8 cellular contexts compared by ENCODE assay signal in the genomic region with DNA sequence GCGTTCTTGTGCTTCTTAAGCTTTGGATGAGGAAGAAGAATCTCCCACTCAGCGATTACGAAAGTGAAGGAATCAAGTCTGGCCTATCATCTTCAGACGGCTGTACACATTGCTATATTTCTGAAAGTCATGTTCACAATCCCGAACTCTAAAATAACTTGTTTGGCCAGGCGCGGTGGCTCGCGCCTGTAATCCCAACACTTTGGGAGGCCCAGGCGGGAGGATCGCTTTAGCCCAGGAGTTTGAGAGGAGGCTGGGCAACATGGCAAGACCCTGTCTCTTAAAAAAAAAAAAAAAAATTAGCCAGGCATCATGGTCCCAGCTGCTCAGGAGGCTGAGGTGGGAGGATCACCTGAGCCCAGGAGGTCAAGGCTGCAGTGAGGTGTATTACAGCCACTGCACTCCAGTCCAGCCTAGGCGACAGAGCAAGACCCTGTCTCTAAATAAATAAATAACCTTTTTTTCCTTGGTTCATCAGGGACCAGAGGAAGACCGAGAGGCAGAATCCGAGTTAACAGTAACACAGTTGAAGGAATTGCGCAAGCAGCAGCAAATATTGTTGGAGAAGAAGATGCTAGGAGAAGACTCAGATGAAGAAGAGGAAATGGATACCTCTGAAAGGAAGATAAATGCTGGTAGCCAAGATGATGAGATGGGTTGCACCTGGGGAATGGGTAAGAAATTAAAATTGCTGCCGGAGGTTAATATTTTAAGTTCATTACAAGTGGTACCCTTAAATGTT. TPM values are rescaled to one million over a fixed set of nuclear protein-coding genes. Genes with fewer than 3 reads are reported as not detected.
DNase-seq lines count a peak whose midpoint lies in the region; ATAC-seq, FAIRE-seq and TF ChIP-seq lines count a peak whose summit lies in the region.

No MANE protein-coding gene starts in this region.

- CTCF ChIA-PET in Panc1 (lab: Charles Lee): no interaction called here

- in situ Hi-C loops in Panc1 (cut with HindIII; ENCODE audit: low pct_unique_long_range_greater_than_20kb, low sequenced_read_pairs): no loop called here

- DNase-seq in Panc1 (ENCODE audit: low read depth, low spot score): no peak
- no peak for DNase-seq in esophagus muscularis mucosa (ENCODE audit: extremely low spot score)
- DNase-seq in progenitor cell of endocrine pancreas (ENCODE audit: low spot score, unreplicated experiment): no peak
- DNase-seq in activated gamma-delta T cell (lab: John Stamatoyannopoulos, UW): no peak
- DNase-seq in H54 (ENCODE audit: insufficient read length, low spot score): no peak
- DNase-seq in GDM1 (lab: John Stamatoyannopoulos, UW): no peak

- FAIRE-seq in H54 (lab: Jason Lieb, UNC): no peak

- POLR2A ChIA-PET in Panc1 (lab: Charles Lee): no interaction called here

- peaks cover 22% of the 10 kb centered on the region for H3K4me1 Mint-ChIP-seq in progenitor cell of endocrine pancreas (ENCODE audit: low read depth)

- WGBS in esophagus muscularis mucosa: 88% methylated on average over 16 of the region's 16 CpGs

- H3K4me1 ChIP-seq in Panc1 (ENCODE audit: control insufficient read depth, insufficient read depth, low read length) (peaks cover 15% of the 10 kb centered on the region), esophagus muscularis mucosa (peaks cover 27 to 41% (median 35%) of the 10 kb centered on the region in 4 donors)

- no peak for TF ChIP-seq CTCF in Panc1 (IDR thresholded peaks at IDR 0.05)
- no peak for TF ChIP-seq CTCF in esophagus muscularis mucosa (IDR thresholded peaks at IDR 0.05)
- TF ChIP-seq CTCF in progenitor cell of endocrine pancreas (IDR thresholded peaks at IDR 0.05; ENCODE audit: unreplicated experiment): no peak

- H3K9me3 ChIP-seq in Panc1 (ENCODE audit: control insufficient read depth, insufficient read depth, low read depth, low read length) (no peaks in the 10 kb centered on the region), esophagus muscularis mucosa (no peaks in the 10 kb centered on the region)

- TF ChIP-seq POLR2A in esophagus muscularis mucosa (IDR thresholded peaks at IDR 0.05; ENCODE audit: low read depth) (no peak), H54 (IDR thresholded peaks at IDR 0.05; ENCODE audit: low read depth, low read length) (no peak)

- TF ChIP-seq EP300 in esophagus muscularis mucosa (IDR thresholded peaks at IDR 0.05): no peak

- peak overlapping the region; percentile 100 for H3K27ac Mint-ChIP-seq in progenitor cell of endocrine pancreas

- no peaks in the 10 kb centered on the region for H3K27me3 Mint-ChIP-seq in progenitor cell of endocrine pancreas

- intact Hi-C loops in Panc1 (cut with micrococcal nuclease; ENCODE audit: unreplicated experiment): no loop called here
- intact Hi-C loops in esophagus muscularis mucosa (cut with DNase I): no loop called here

- no peaks in the 10 kb centered on the region for H3K9me3 Mint-ChIP-seq in progenitor cell of endocrine pancreas (ENCODE audit: low read depth)

- peaks cover 25% of the 10 kb centered on the region for H3K36me3 ChIP-seq in Panc1 (ENCODE audit: control insufficient read depth, insufficient read depth, low read length)
- peaks cover 26 to 62% (median 52%) of the 10 kb centered on the region in 4 donors for H3K36me3 ChIP-seq in esophagus muscularis mucosa

- H3K27me3 ChIP-seq in Panc1 (ENCODE audit: control insufficient read depth, insufficient read depth, low read length) (no peaks in the 10 kb centered on the region), esophagus muscularis mucosa (no peaks in the 10 kb centered on the region)

- H3K4me3 Mint-ChIP-seq in progenitor cell of endocrine pancreas (ENCODE audit: low read depth): peak overlapping the region; percentile 99

- peak overlapping the region; percentile 93 for H3K4me3 ChIP-seq in GM08714 (ENCODE audit: low read length)
- H3K4me3 ChIP-seq in Panc1 (ENCODE audit: low read depth in 2 of 2, low read length in 2 of 2): peak overlapping the region; percentile 78 to 97
- peak overlapping the region; percentile 72 to 91 (median 88) for H3K4me3 ChIP-seq in esophagus muscularis mucosa

- ATAC-seq in Panc1: no peak
- no peak for ATAC-seq in HG03108 (IDR thresholded peaks at IDR 0.05; ENCODE audit: unreplicated experiment)

- H3K27ac ChIP-seq in Panc1 (ENCODE audit: low read length) (peak overlapping the region; percentile 99), esophagus muscularis mucosa (replicated peaks in 1 of 4) (peak overlapping the region in 1 of 4 donors; percentile 77)

- H3K36me3 Mint-ChIP-seq in progenitor cell of endocrine pancreas (ENCODE audit: insufficient read depth): peaks cover 26% of the 10 kb centered on the region

- BruUV-seq in Panc1 (replicated peaks; lab: Mats Ljungman, UMichigan): no TSS peak

RNA-seq across cellular contexts. Expression of gene SLC4A1AP, which starts 1.1 kb away (rescaled TPM):
- 22.2 TPM for total RNA-seq in Panc1 (2021; ENCODE audit: unreplicated experiment)
- 16.0 TPM for polyA plus RNA-seq in Panc1 (2012; ENCODE audit: insufficient read length)
- 10 to 100 TPM; 16.7 to 22.8 (median 20.1) TPM for total RNA-seq in esophagus muscularis mucosa
- 19.5 and 22.1 TPM in 2 replicates for total RNA-seq in progenitor cell of endocrine pancreas

RNA-seq across cellular contexts. Expression of gene SUPT7L, which starts 1.4 kb away (rescaled TPM):
- 22.4 TPM for total RNA-seq in Panc1 (2021; ENCODE audit: unreplicated experiment)
- 22.0 TPM for polyA plus RNA-seq in Panc1 (2012; ENCODE audit: insufficient read length)
- 10 to 100 TPM; 18.5 to 23.1 (median 20.7) TPM for total RNA-seq in esophagus muscularis mucosa
- total RNA-seq in progenitor cell of endocrine pancreas: 47.6 and 48.1 TPM in 2 replicates

RNA-seq across cellular contexts. Expression of gene GPN1, which starts 35.9 kb away (rescaled TPM):
- total RNA-seq in Panc1 (2021; ENCODE audit: unreplicated experiment) (37.2 TPM), esophagus muscularis mucosa (10 to 100 TPM; 18.8 to 28.1 (median 22.7) TPM), progenitor cell of endocrine pancreas (37.3 and 40.2 TPM in 2 replicates)
- 31.8 TPM for polyA plus RNA-seq in Panc1 (2012; ENCODE audit: insufficient read length)

RNA-seq across cellular contexts. Expression of gene CCDC121, which starts 36.0 kb away (rescaled TPM):
- total RNA-seq in Panc1 (2021; ENCODE audit: unreplicated experiment) (5.9 TPM), esophagus muscularis mucosa (1 to 10 TPM; 2.7 to 6.2 (median 5.2) TPM), progenitor cell of endocrine pancreas (5.6 and 5.7 TPM in 2 replicates)
- 4.2 TPM for polyA plus RNA-seq in Panc1 (2012; ENCODE audit: insufficient read length)
